In the genomic region with DNA sequence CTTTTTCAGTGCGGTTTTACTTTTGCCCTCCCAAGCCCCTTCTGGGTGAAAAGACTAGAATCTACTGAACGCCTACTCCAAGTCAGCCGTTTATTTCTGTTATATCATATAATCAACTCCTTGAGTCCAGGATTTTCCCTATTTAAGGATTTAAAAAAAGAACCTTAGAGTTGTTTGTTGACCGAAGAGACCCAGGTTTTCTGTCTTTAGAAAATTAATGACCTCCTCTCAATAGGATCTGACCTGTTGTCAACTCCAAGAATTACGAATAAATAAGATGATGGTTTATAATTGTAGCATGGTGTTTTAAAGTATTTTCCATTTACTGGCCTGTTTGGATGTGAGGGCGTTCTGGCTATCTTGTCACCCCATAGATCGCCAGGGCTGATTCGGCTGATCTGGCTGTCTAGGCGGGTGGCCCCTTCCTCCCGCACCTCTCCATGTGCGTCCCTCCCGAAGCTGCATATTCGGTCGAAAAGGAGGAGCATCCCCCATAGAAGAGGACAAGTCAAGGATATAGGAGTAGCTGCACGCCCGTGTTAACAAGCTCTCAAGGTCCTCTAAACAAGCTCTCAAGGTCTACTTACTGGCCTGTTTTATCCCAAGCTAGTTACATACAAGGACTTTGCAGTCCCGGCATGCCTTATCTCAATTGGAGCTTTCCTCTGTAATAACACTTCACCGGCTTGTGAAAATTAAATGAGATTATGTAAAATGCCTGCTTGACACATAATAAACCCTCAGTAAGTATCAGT, we compare ENCODE assay signal across 8 cellular contexts. TPM values are rescaled to one million over a fixed set of nuclear protein-coding genes. Genes with fewer than 3 reads are reported as not detected.
DNase-seq lines count a peak whose midpoint lies in the region; ATAC-seq lines count a peak whose summit lies in the region.

No MANE protein-coding gene starts in this region.

- no peaks in the 10 kb centered on the region for H3K9me3 ChIP-seq in ES-I3 (ENCODE audit: control insufficient read depth, insufficient read depth, low read length)

- H3K4me1 ChIP-seq in ES-I3 (ENCODE audit: insufficient read depth, low read length), result peaks cover 8% of the 10 kb centered on the region; the same call in 1 of the 2 replicates

- peak; percentile 68 for DNase-seq in NCI-H82 (lab: John Stamatoyannopoulos, UW)
- no peak for DNase-seq in naive thymus-derived CD8-positive, alpha-beta T cell
- no peak for DNase-seq in NCI-H345 (lab: John Stamatoyannopoulos, UW)
- DNase-seq in AG08395 (ENCODE audit: low spot score), result no peak

- H3K36me3 Mint-ChIP-seq in dendritic cell treated with granulocyte-macrophage colony-stimulating factor and Interleukin-4, amounts not matched to agents 40 ng/mL and 50 ng/mL, for 4 days (ENCODE audit: low read depth), result peaks cover 14% of the 10 kb centered on the region
- no peaks in the 10 kb centered on the region for H3K36me3 Mint-ChIP-seq in naive thymus-derived CD8-positive, alpha-beta T cell

- intact Hi-C loops in dendritic cell treated with granulocyte-macrophage colony-stimulating factor and Interleukin-4, amounts not matched to agents 40 ng/mL and 50 ng/mL, for 4 days (cut with micrococcal nuclease), result loop anchor here (2.0 kb wide), 1 partner anchor 77 kb away; the partner anchor contains the start of gene DCAF12

- H3K4me3 Mint-ChIP-seq in dendritic cell treated with granulocyte-macrophage colony-stimulating factor and Interleukin-4, amounts not matched to agents 40 ng/mL and 50 ng/mL, for 4 days, result peak overlapping the region; percentile 89
- H3K4me3 Mint-ChIP-seq in naive thymus-derived CD8-positive, alpha-beta T cell, result peak overlapping the region; percentile 95 to 100 (median 98)

- H3K36me3 ChIP-seq in ES-I3 (ENCODE audit: insufficient read depth, low read length), result no peaks in the 10 kb centered on the region

- H3K27me3 Mint-ChIP-seq in dendritic cell treated with granulocyte-macrophage colony-stimulating factor and Interleukin-4, amounts not matched to agents 40 ng/mL and 50 ng/mL, for 4 days, result no peaks in the 10 kb centered on the region
- H3K27me3 Mint-ChIP-seq in naive thymus-derived CD8-positive, alpha-beta T cell, result peaks cover 0 to 2% (median 0%) of the 10 kb centered on the region in 5 donors

- peak overlapping the region; percentile 100 for H3K27ac Mint-ChIP-seq in dendritic cell treated with granulocyte-macrophage colony-stimulating factor and Interleukin-4, amounts not matched to agents 40 ng/mL and 50 ng/mL, for 4 days
- peak overlapping the region; percentile 94 to 100 (median 99) for H3K27ac Mint-ChIP-seq in naive thymus-derived CD8-positive, alpha-beta T cell

- POLR2A ChIA-PET in naive thymus-derived CD8-positive, alpha-beta T cell (lab: Charles Lee), result interaction anchor here (0.6 to 2.0 kb wide), 7 partner anchors 76 to 760 kb away, joined by 3 to 8 read pairs (median 4); partner anchors contain the start of genes DCAF12, GALT, MYORG and UBAP1

- ATAC-seq in naive thymus-derived CD8-positive, alpha-beta T cell, result no peak
- ATAC-seq in HG02938 (IDR thresholded peaks at IDR 0.05; ENCODE audit: unreplicated experiment), result no peak
- no peak for ATAC-seq in GM21723 (IDR thresholded peaks at IDR 0.05; ENCODE audit: unreplicated experiment)

- H3K4me1 Mint-ChIP-seq in dendritic cell treated with granulocyte-macrophage colony-stimulating factor and Interleukin-4, amounts not matched to agents 40 ng/mL and 50 ng/mL, for 4 days (ENCODE audit: low read depth), result peaks cover 38% of the 10 kb centered on the region
- peaks cover 22 to 37% (median 33%) of the 10 kb centered on the region in 4 donors for H3K4me1 Mint-ChIP-seq in naive thymus-derived CD8-positive, alpha-beta T cell

- H3K9me3 Mint-ChIP-seq in dendritic cell treated with granulocyte-macrophage colony-stimulating factor and Interleukin-4, amounts not matched to agents 40 ng/mL and 50 ng/mL, for 4 days, result no peaks in the 10 kb centered on the region
- H3K9me3 Mint-ChIP-seq in naive thymus-derived CD8-positive, alpha-beta T cell, result no peaks in the 10 kb centered on the region

- H3K9ac ChIP-seq in ES-I3 (ENCODE audit: low read depth, low read length), result peak overlapping the region; percentile 82

RNA-seq across cellular contexts. Expression of gene UBAP2, which starts 1.1 kb away (rescaled TPM):
- 10 to 100 TPM; 38.4 to 39.5 TPM for total RNA-seq in naive thymus-derived CD8-positive, alpha-beta T cell
- polyA plus RNA-seq in naive thymus-derived CD8-positive, alpha-beta T cell, result 10 to 100 TPM in 2 of 3 donors, 1 to 10 TPM in 1; 7.1 to 16.7 (median 14.9) TPM
